8 cellular contexts compared by ENCODE assay signal in the genomic region with DNA sequence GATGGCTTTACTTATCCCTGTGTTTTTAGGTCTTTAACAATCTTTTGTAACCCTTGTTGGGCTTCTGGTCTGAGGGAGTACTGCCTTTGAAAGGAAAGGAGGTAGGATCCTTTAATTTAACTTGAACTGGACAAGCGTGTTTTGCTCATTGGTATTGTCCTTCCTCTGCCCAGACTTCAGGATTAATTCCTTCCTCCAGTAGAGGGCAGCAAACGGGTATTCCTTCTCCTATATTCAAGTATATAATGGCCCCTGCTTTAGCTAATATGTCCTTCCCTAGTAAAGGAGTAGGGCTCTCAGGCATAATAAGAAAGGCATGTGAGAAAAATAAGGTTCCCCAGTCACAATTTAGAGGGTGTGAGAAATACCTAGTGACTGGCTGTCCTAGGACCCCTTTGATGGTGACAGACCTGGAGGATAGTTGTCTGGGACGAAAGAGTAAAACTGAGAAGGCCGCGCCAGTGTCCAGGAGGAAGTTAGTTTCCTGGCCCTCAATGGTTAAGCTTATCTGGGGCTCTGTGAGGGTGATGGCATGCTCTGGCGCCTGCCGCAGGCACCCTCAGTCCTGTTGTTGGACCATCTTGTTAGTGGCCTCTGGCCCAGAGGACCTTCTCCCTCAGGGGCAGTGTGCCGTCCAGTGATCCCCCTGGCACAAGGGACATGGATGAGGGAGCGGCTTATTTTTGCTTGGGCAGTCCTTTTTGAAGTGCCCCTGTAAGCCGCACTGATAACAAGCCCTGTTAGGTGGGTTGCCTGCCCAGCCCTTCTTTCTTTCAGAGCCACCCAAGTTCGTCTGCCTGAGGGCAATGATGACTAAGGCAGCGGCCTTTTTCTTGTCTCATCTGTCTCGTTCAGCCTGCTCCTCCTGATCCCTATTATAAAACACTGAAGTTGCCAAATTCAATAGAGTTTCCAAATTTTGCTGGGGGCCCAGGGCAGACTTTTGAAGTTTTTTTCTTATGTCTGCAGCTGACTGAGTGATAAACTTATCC. TPM values are rescaled to one million over a fixed set of nuclear protein-coding genes. Genes with fewer than 3 reads are reported as not detected.
A peak's percentile ranks its signal among the peaks of the same experiment; 100 is the strongest.
DNase-seq lines count a peak whose midpoint lies in the region; ATAC-seq and TF ChIP-seq lines count a peak whose summit lies in the region.

No MANE protein-coding gene starts in this region.

- peaks cover 5% of the 10 kb centered on the region for H3K4me1 ChIP-seq in CD8-positive, alpha-beta T cell (ENCODE audit: insufficient read depth, low read length)

- H3K27me3 ChIP-seq in CD8-positive, alpha-beta T cell (ENCODE audit: insufficient read depth, low read length) = no peaks in the 10 kb centered on the region
- H3K27me3 ChIP-seq in HL-60 (ENCODE audit: insufficient read depth, poor library complexity, severe bottlenecking) = no peaks in the 10 kb centered on the region

- H3K9me3 ChIP-seq in CD8-positive, alpha-beta T cell (ENCODE audit: low read length) = no peaks in the 10 kb centered on the region

- intact Hi-C loops in CD8-positive, alpha-beta T cell (cut with DNase I, micrococcal nuclease) = no loop called here

- H3K36me3 Mint-ChIP-seq in CD8-positive, alpha-beta T cell = no peaks in the 10 kb centered on the region

- peak; percentile 52 for TF ChIP-seq CTCF in CD8-positive, alpha-beta T cell (IDR thresholded peaks at IDR 0.05)
- TF ChIP-seq CTCF in HL-60 (IDR thresholded peaks at IDR 0.05; ENCODE audit: insufficient read depth, low read length) = peak; percentile 16

- no peak overlapping the region for H3K27ac ChIP-seq in CD8-positive, alpha-beta T cell (ENCODE audit: low read depth, low read length)
- no peak overlapping the region for H3K27ac ChIP-seq in HL-60 (replicated peaks)

- H3K4me1 Mint-ChIP-seq in CD8-positive, alpha-beta T cell (ENCODE audit: low read depth) = peaks cover 3% of the 10 kb centered on the region

- ATAC-seq in CD8-positive, alpha-beta T cell = peak; percentile 36
- no peak for ATAC-seq in GM18867 (IDR thresholded peaks at IDR 0.05; ENCODE audit: unreplicated experiment)

- H3K27ac Mint-ChIP-seq in CD8-positive, alpha-beta T cell = no peak overlapping the region

- H3K4me3 ChIP-seq in CD8-positive, alpha-beta T cell (ENCODE audit: low read depth, low read length) = no peak overlapping the region
- H3K4me3 ChIP-seq in HL-60 (replicated peaks; ENCODE audit: insufficient read depth, low read length) = no peak overlapping the region

- peak in 3 of 7 experiments; percentile 11 to 31 (median 24) for DNase-seq in CD8-positive, alpha-beta T cell
- DNase-seq in HL-60 (ENCODE audit: low read depth in 1 of 2, low spot score in 1 of 2) (peak in 1 of 2 experiments; percentile 55), RPMI7951 (ENCODE audit: low read depth) (peak; percentile 85), cerebellar cortex (ENCODE audit: low spot score) (peak; percentile 76), kidney glomerular epithelial cell (lab: John Stamatoyannopoulos, UW) (peak; percentile 78), stromal cell of bone marrow (ENCODE audit: low read depth) (peak; percentile 54), NK-92 (lab: John Stamatoyannopoulos, UW; ENCODE audit: unreplicated experiment) (no peak)

- H3K27me3 Mint-ChIP-seq in CD8-positive, alpha-beta T cell (ENCODE audit: low read depth) = peaks cover under 1% of the 10 kb centered on the region

- CTCF ChIA-PET in CD8-positive, alpha-beta T cell (lab: Charles Lee) = interaction anchor here (0.7 to 1.8 kb wide), 5 partner anchors 11 to 63 kb away, joined by 3 to 4 read pairs (median 3); no protein-coding TSS in a partner anchor

- no peaks in the 10 kb centered on the region for H3K36me3 ChIP-seq in CD8-positive, alpha-beta T cell (ENCODE audit: insufficient read depth, low read length)

- POLR2A ChIA-PET in CD8-positive, alpha-beta T cell (lab: Charles Lee) = no interaction called here

- H3K4me3 Mint-ChIP-seq in CD8-positive, alpha-beta T cell = no peak overlapping the region

- H3K9me3 Mint-ChIP-seq in CD8-positive, alpha-beta T cell = no peaks in the 10 kb centered on the region

RNA-seq across cellular contexts. Expression of a gene that starts 51.8 kb away (rescaled TPM):
- 1 to 10 TPM; 6.3 to 8.8 TPM for total RNA-seq in CD8-positive, alpha-beta T cell
- 5.0 and 6.2 TPM in 2 replicates for total RNA-seq in RPMI7951 (2014; rRNA removed; shearing (Covaris generic))

RNA-seq across cellular contexts. Expression of a gene that starts 52.0 kb away (rescaled TPM):
- total RNA-seq in CD8-positive, alpha-beta T cell = 10 to 100 TPM; 72.7 to 75.3 TPM
- 45.5 and 53.9 TPM in 2 replicates for total RNA-seq in RPMI7951 (2014; rRNA removed; shearing (Covaris generic))

RNA-seq across cellular contexts. Expression of a gene that starts 52.3 kb away (rescaled TPM):
- not detected for total RNA-seq in CD8-positive, alpha-beta T cell
- total RNA-seq in RPMI7951 (2014; rRNA removed; shearing (Covaris generic)) = 344 and 368 TPM in 2 replicates

Comparison
In these comparisons a context has a peak if more than half of its experiments do, and no peak if none do; other contexts are left out.
1. RNA of a gene that starts 52.3 kb away (total RNA-seq): 344 to 368 TPM in RPMI7951; not detected in CD8-positive, alpha-beta T cell; every median in the first group is over 100 times any median in the second.